Comparison of ENCODE assay signal across 19 cellular contexts in the genomic region with DNA sequence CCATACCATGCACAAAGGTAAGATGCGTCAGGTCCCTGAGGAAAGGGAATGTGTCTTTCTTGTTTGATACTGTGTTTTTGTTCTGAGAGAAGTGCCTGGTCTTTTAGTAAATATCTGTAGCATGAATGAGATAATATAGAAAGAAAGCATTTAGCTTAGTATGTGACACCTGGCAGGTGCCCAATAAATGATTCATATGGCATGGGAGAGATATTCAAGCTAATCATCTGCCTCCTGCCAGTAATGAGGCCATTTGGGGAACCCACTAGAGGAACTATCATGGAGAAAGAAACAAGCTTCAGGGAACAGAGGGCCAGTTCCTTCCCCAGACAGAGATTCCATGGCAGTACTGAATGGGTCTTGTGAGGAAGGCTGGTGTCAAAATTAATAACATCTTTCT.
DNase-seq lines count a peak whose midpoint lies in the region; TF ChIP-seq lines count a peak whose summit lies in the region.
"Had no signal": no experiment of that assay in that cellular context is flagged by ENCODE, and none has a peak within 500 bp of the region (broad histone marks: within the 10 kb centered on the region; RNA-seq: fewer than 3 reads in every experiment).

No MANE protein-coding gene starts in this region.

- DNase-seq in EL, result peak; percentile 47
- DNase-seq in NCI-H1105 (lab: John Stamatoyannopoulos, UW), result peak; percentile 9
- peak; percentile 56 for DNase-seq in brain microvascular endothelial cell
- DNase-seq in iris pigment epithelial cell (ENCODE audit: low read depth), result peak; percentile 49
- DNase-seq in activated naive CD4-positive, alpha-beta T cell treated with anti-CD3 and anti-CD28 coated beads, Interleukin-2, amount 50 U/mL, for 16 hours, result no peak
- DNase-seq in NCI-H82 (lab: John Stamatoyannopoulos, UW), result no peak
- no peak for DNase-seq in GM19238 (ENCODE audit: insufficient read length, low spot score)
- DNase-seq: activated effector memory CD4-positive, alpha-beta T cell treated with anti-CD3 and anti-CD28 coated beads, Interleukin-2, amount 50 U/mL, for 16 hours; H9; islet precursor cell; mesenchymal stem cell; natural killer cell; NCI-H1436; NCI-H524; stimulated activated CD4-positive, alpha-beta T cell treated with anti-CD3 and anti-CD28 coated beads, Interleukin-4, amount 100 ng/mL, for 4 hours; stimulated activated CD8-positive, alpha-beta memory T cell treated with anti-CD3 and anti-CD28 coated beads, Interleukin-4, amount 100 ng/mL, for 48 hours had no signal

- TF ChIP-seq CTCF in brain microvascular endothelial cell (IDR thresholded peaks at IDR 0.05; ENCODE audit: low read depth, low read length, missing control alignments), result no peak

- in situ Hi-C loops in brain microvascular endothelial cell (cut with HindIII; ENCODE audit: low pct_ligation_motif_present, low sequenced_read_pairs), result no loop called here

- no peak overlapping the region for H3K4me3 ChIP-seq in brain microvascular endothelial cell (ENCODE audit: low read depth, low read length)
- H3K4me3 ChIP-seq: SK-N-MC, smooth muscle cell had no signal

- H3K36me3 ChIP-seq in brain microvascular endothelial cell (replicated peaks), result no peaks in the 10 kb centered on the region

- no peaks in the 10 kb centered on the region for H3K27me3 ChIP-seq in brain microvascular endothelial cell (replicated peaks)

- H3K27ac ChIP-seq in brain microvascular endothelial cell, result no peak overlapping the region
- H3K27ac ChIP-seq: epithelial cell of prostate, SK-N-MC had no signal

Comparison
In these comparisons a context has a peak if more than half of its experiments do, and no peak if none do; other contexts are left out.
1. DNase-seq: peak in EL (single experiment), NCI-H1105 (single experiment), brain microvascular endothelial cell (single experiment) and iris pigment epithelial cell (single experiment); none in activated naive CD4-positive, alpha-beta T cell treated with anti-CD3 and anti-CD28 coated beads, Interleukin-2, amount 50 U/mL, for 16 hours (single experiment), NCI-H82 (single experiment) and GM19238 (single experiment).